Comparison of ENCODE assay signal across 8 cellular contexts in the genomic region with DNA sequence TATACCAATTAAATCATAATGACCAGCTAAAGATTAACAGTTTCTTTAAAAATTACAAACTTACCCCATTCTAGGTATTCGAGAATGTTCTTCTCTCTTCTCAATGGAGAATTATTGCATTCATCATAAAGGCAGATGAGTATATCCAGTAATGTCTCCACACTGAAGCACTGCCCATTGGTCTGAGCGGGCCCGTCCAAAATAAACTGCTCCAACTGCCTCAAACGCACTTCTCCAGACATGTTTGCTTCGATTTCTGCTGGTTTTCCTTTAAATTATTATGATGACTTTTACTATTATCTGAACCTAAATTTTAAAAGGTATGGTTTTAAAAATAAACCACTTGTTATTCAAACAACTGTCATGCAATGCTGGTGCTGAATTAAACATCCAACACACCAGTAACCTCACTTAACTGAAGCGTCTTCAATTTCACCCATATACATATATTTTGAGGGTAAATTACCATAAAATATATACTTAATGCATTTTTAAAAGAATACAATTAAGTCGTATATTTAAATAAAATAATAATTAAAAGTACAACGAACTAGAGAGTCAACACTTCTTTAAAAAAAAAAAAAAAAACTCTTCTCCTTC. TPM values are rescaled to one million over a fixed set of nuclear protein-coding genes. Genes with fewer than 3 reads are reported as not detected.
DNase-seq lines count a peak whose midpoint lies in the region; ATAC-seq and TF ChIP-seq lines count a peak whose summit lies in the region.

No MANE protein-coding gene starts in this region.

- no peak overlapping the region for H3K9ac ChIP-seq in neuronal stem cell (ENCODE audit: low read depth, low read length, poor library complexity)

- H4K8ac ChIP-seq in neuronal stem cell (ENCODE audit: low read depth, low read length), result no peak overlapping the region

- peak overlapping the region; percentile 94 for H2AFZ ChIP-seq in neuronal stem cell (ENCODE audit: low read length)

- no peak overlapping the region for H3K14ac ChIP-seq in neuronal stem cell (ENCODE audit: low read length)

- no peak overlapping the region for H4K91ac ChIP-seq in neuronal stem cell (ENCODE audit: low read depth, low read length, poor library complexity)

- H3K27ac ChIP-seq in SJCRH30 (peak overlapping the region; percentile 80), neuronal stem cell (replicated peaks; ENCODE audit: low read length) (peak overlapping the region; percentile 96)

- DNase-seq in T-helper 1 cell, result no peak
- DNase-seq in SJCRH30, result peak; percentile 30 to 63
- peak; percentile 64 to 65 for DNase-seq in erythroblast (lab: John Stamatoyannopoulos, UW)
- no peak for DNase-seq in neuronal stem cell (ENCODE audit: low spot score)

- H3K4me3 Mint-ChIP-seq in T-helper 1 cell treated with Interleukin-12 subunit alpha and Interleukin-12 subunit beta and Interleukin-4 antibody, amounts not matched to agents 30 μg/mL and 1 μg/mL, for 36 hours, result peak overlapping the region; percentile 73

- H3K9me3 ChIP-seq in SJCRH30 (replicated peaks), result no peaks in the 10 kb centered on the region
- H3K9me3 ChIP-seq in neuronal stem cell (replicated peaks in 1 of 2; ENCODE audit: control insufficient read depth in 2 of 2, insufficient read depth in 1 of 2, low read depth in 1 of 2, low read length in 2 of 2), result no peaks in the 10 kb centered on the region

- H2AK5ac ChIP-seq in neuronal stem cell (ENCODE audit: low read depth, low read length), result no peak overlapping the region

- no peak overlapping the region for H3K23ac ChIP-seq in neuronal stem cell (ENCODE audit: low read depth, low read length, poor library complexity)

- no peak for ATAC-seq in GM21423 (IDR thresholded peaks at IDR 0.05; ENCODE audit: unreplicated experiment)
- no peak for ATAC-seq in GM19452 (IDR thresholded peaks at IDR 0.05; ENCODE audit: unreplicated experiment)
- no peak for ATAC-seq in HG03460 (IDR thresholded peaks at IDR 0.05; ENCODE audit: unreplicated experiment)

- peak overlapping the region; percentile 5 for H3K27ac Mint-ChIP-seq in T-helper 1 cell treated with Interleukin-12 subunit alpha and Interleukin-12 subunit beta and Interleukin-4 antibody, amounts not matched to agents 30 μg/mL and 1 μg/mL, for 36 hours

- no peak overlapping the region for H2BK15ac ChIP-seq in neuronal stem cell (ENCODE audit: low read length)

- H3K4me3 ChIP-seq in SJCRH30 (peak overlapping the region; percentile 83), neuronal stem cell (ENCODE audit: low read length in 2 of 2) (peak overlapping the region; percentile 55 to 90)

- no peaks in the 10 kb centered on the region for H3K36me3 ChIP-seq in SJCRH30
- no peaks in the 10 kb centered on the region for H3K36me3 ChIP-seq in neuronal stem cell (replicated peaks in 1 of 2; ENCODE audit: control insufficient read depth in 2 of 2, insufficient read depth in 2 of 2, low read length in 2 of 2)

- H2BK5ac ChIP-seq in neuronal stem cell (ENCODE audit: low read length), result no peak overlapping the region

- peaks cover 6% of the 10 kb centered on the region for H3K4me1 Mint-ChIP-seq in T-helper 1 cell treated with Interleukin-12 subunit alpha and Interleukin-12 subunit beta and Interleukin-4 antibody, amounts not matched to agents 30 μg/mL and 1 μg/mL, for 36 hours (ENCODE audit: low read depth)

- no peaks in the 10 kb centered on the region for H3K79me1 ChIP-seq in neuronal stem cell (ENCODE audit: low read depth, low read length)

- no peaks in the 10 kb centered on the region for H3K9me3 Mint-ChIP-seq in T-helper 1 cell treated with Interleukin-12 subunit alpha and Interleukin-12 subunit beta and Interleukin-4 antibody, amounts not matched to agents 30 μg/mL and 1 μg/mL, for 36 hours

- WGBS in neuronal stem cell (ENCODE audit: extremely low coverage in 2 of 2, insufficient read length in 2 of 2, insufficient replicate concordance in 1 of 2), 2 donors, result no CpG with 5 or more reads among the region's 8 CpGs

- no peak for TF ChIP-seq POLR2A in erythroblast (IDR thresholded peaks at IDR 0.05; ENCODE audit: low read length)

- H3K18ac ChIP-seq in neuronal stem cell (ENCODE audit: low read length), result no peak overlapping the region

- peak overlapping the region; percentile 44 for H3K4me2 ChIP-seq in neuronal stem cell (ENCODE audit: insufficient read depth, low read length, poor library complexity, severe bottlenecking)

- H3K4me1 ChIP-seq in SJCRH30 (peaks cover 3% of the 10 kb centered on the region), neuronal stem cell (ENCODE audit: control insufficient read depth in 2 of 2, insufficient read depth in 1 of 2, low read depth in 1 of 2, low read length in 2 of 2) (peaks cover 4 to 6% of the 10 kb centered on the region in 2 donors)

- no peaks in the 10 kb centered on the region for H3K27me3 ChIP-seq in SJCRH30
- no peaks in the 10 kb centered on the region for H3K27me3 ChIP-seq in neuronal stem cell (ENCODE audit: control insufficient read depth in 3 of 3, insufficient read depth in 3 of 3, low read depth in 1 of 3, low read length in 3 of 3)

- no peak overlapping the region for H2BK120ac ChIP-seq in neuronal stem cell (ENCODE audit: low read depth, low read length)

- H3K27me3 Mint-ChIP-seq in T-helper 1 cell treated with Interleukin-12 subunit alpha and Interleukin-12 subunit beta and Interleukin-4 antibody, amounts not matched to agents 30 μg/mL and 1 μg/mL, for 36 hours (ENCODE audit: low read depth), result peaks cover 66% of the 10 kb centered on the region

- H2BK12ac ChIP-seq in neuronal stem cell (ENCODE audit: low read length), result no peak overlapping the region

- H3K36me3 Mint-ChIP-seq in T-helper 1 cell treated with Interleukin-12 subunit alpha and Interleukin-12 subunit beta and Interleukin-4 antibody, amounts not matched to agents 30 μg/mL and 1 μg/mL, for 36 hours (ENCODE audit: low read depth), result no peaks in the 10 kb centered on the region

- no peak overlapping the region for H3K4ac ChIP-seq in neuronal stem cell (ENCODE audit: low read length)

RNA-seq across cellular contexts. Expression of gene CDC42BPA, which starts 1.3 kb away (rescaled TPM):
- total RNA-seq in SJCRH30 (2014; rRNA removed; shearing (Covaris generic)), result 50.8 and 57.1 TPM in 2 replicates
- polyA plus RNA-seq in neuronal stem cell (2013, experiment 1 of 2), result 10.3 TPM
- polyA plus RNA-seq in neuronal stem cell (2013, experiment 2 of 2), result 10.3 TPM

Comparison
In these comparisons a context has a peak if more than half of its experiments do, and no peak if none do; other contexts are left out.
1. DNase-seq: peak in SJCRH30 (2 of 2) and erythroblast (2 of 2); none in T-helper 1 cell (0 of 5) and neuronal stem cell (single experiment).